1 cellular context compared by ENCODE assay signal in genomic region chr4:1288786-1289185, GRCh38.
TF ChIP-seq lines count a peak whose summit lies in the region.

No MANE protein-coding gene starts in this region.

TF ChIP-seq in H1, 55 proteins besides CTCF, POLR2A, EP300 and RAD21:
- TF ChIP-seq BRCA1 (IDR thresholded peaks at IDR 0.05; ENCODE audit: low read depth, low read length) (no peak), CTBP2 (IDR thresholded peaks at IDR 0.05; ENCODE audit: borderline replicate concordance, insufficient read depth, insufficient read length, low read length) (no peak), EZH2 (IDR thresholded peaks at IDR 0.05; ENCODE audit: low read depth, low read length, severe bottlenecking) (no peak), SIRT6 (IDR thresholded peaks at IDR 0.05; ENCODE audit: low read length) (no peak), RNF2 (IDR thresholded peaks at IDR 0.05; ENCODE audit: borderline replicate concordance, low read depth, low read length, missing control alignments, poor library complexity, severe bottlenecking) (no peak), ASH2L (IDR thresholded peaks at IDR 0.05; ENCODE audit: low read length) (no peak), TCF12 (IDR thresholded peaks at IDR 0.05; ENCODE audit: low read depth, low read length) (no peak), ZNF274 (IDR thresholded peaks at IDR 0.05; ENCODE audit: borderline replicate concordance, extremely low read depth, low read length) (no peak), MAX (IDR thresholded peaks at IDR 0.05) (no peak), SUZ12 (IDR thresholded peaks at IDR 0.05; ENCODE audit: low read length) (no peak), GTF2F1 (IDR thresholded peaks at IDR 0.05; ENCODE audit: borderline replicate concordance, low read depth, low read length) (no peak), BCL11A (IDR thresholded peaks at IDR 0.05; ENCODE audit: low read depth in 2 of 2, low read length in 2 of 2) (no peak), USF2 (IDR thresholded peaks at IDR 0.05; ENCODE audit: low read length) (no peak), ATF3 (IDR thresholded peaks at IDR 0.05; ENCODE audit: insufficient read depth, low read depth, low read length) (no peak), BACH1 (IDR thresholded peaks at IDR 0.05; ENCODE audit: low read length) (no peak), CEBPB (IDR thresholded peaks at IDR 0.05; ENCODE audit: low read depth, low read length) (no peak), CHD7 (IDR thresholded peaks at IDR 0.05; ENCODE audit: insufficient replicate concordance, low read length) (no peak)
TF ChIP-seq in H1: peak in this region for 0.
